16 cellular contexts compared by ENCODE assay signal in the genomic region with DNA sequence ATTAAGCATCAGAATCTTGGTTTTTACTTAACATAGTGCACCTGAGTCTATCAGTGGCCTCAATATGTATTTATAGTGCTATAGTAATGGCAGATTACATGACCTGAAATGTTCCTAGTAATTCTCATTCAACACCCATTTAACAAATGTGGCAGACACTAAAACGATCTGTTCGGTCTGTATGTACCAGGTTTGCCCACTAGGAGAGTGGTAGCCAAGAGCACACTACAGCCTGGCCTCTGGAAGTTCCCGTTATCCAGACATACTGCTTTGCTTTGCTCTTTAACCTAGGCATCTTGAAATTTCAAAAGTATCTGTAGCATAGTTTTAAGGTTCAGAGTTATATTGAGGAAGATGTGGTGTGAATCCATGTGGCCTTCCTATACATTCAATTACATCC.
"Had no signal": no experiment of that assay in that cellular context is flagged by ENCODE, and none has a peak within 500 bp of the region (broad histone marks: within the 10 kb centered on the region; RNA-seq: fewer than 3 reads in every experiment).

No MANE protein-coding gene starts in this region.

- H3K4me3 ChIP-seq: coronary artery, lung, ovary, spleen, upper lobe of right lung had no signal

- DNase-seq: activated CD4-positive, alpha-beta T cell treated with anti-CD3 and anti-CD28 coated beads, Interleukin-2, amount 50 U/mL, for 1 hour; activated CD8-positive, alpha-beta memory T cell treated with anti-CD3 and anti-CD28 coated beads for 24 hours; activated naive CD4-positive, alpha-beta T cell; activated naive CD8-positive, alpha-beta T cell treated with anti-CD3 and anti-CD28 coated beads, Interleukin-2, amount 10 ng/mL, durations not matched to agents 7 days and 5 days; central memory CD4-positive, alpha-beta T cell; foreskin fibroblast; left colon; ovary; spleen; stimulated activated naive CD8-positive, alpha-beta T cell treated with anti-CD3 and anti-CD28 coated beads, Interleukin-15, amount 100 ng/mL, for 72 hours; upper lobe of right lung had no signal

- H3K4me1 ChIP-seq: spleen, upper lobe of right lung had no signal

- H3K27me3 Mint-ChIP-seq: activated naive CD8-positive, alpha-beta T cell treated with anti-CD3 and anti-CD28 coated beads, Interleukin-2, amount 10 ng/mL, durations not matched to agents 7 days and 5 days; brain had no signal

- H3K36me3 ChIP-seq: ovary, spleen, upper lobe of right lung had no signal

- H3K27me3 ChIP-seq: ovary, spleen, upper lobe of right lung had no signal

- H3K27ac Mint-ChIP-seq: activated naive CD8-positive, alpha-beta T cell treated with anti-CD3 and anti-CD28 coated beads, Interleukin-2, amount 10 ng/mL, durations not matched to agents 7 days and 5 days; brain; stimulated activated naive CD8-positive, alpha-beta T cell treated with anti-CD3 and anti-CD28 coated beads, Interleukin-15, amount 100 ng/mL, for 72 hours had no signal

- H3K4me1 Mint-ChIP-seq: activated naive CD8-positive, alpha-beta T cell treated with anti-CD3 and anti-CD28 coated beads, Interleukin-2, amount 10 ng/mL, durations not matched to agents 7 days and 5 days; stimulated activated naive CD8-positive, alpha-beta T cell treated with anti-CD3 and anti-CD28 coated beads, Interleukin-15, amount 100 ng/mL, for 72 hours had no signal

- ATAC-seq: activated CD4-positive, CD25-positive, alpha-beta regulatory T cell treated with anti-CD3 and anti-CD28 coated beads, Interleukin-2, amount 50 U/mL, for 24 hours; left colon; sciatic nerve; stimulated activated naive CD8-positive, alpha-beta T cell treated with anti-CD3 and anti-CD28 coated beads, Interleukin-15, amount 100 ng/mL, for 72 hours; upper lobe of right lung had no signal

- H3K36me3 Mint-ChIP-seq: activated naive CD8-positive, alpha-beta T cell treated with anti-CD3 and anti-CD28 coated beads, Interleukin-2, amount 10 ng/mL, durations not matched to agents 7 days and 5 days; brain had no signal

- H3K4me3 Mint-ChIP-seq: activated naive CD8-positive, alpha-beta T cell treated with anti-CD3 and anti-CD28 coated beads, Interleukin-2, amount 10 ng/mL, durations not matched to agents 7 days and 5 days; brain; stimulated activated naive CD8-positive, alpha-beta T cell treated with anti-CD3 and anti-CD28 coated beads, Interleukin-15, amount 100 ng/mL, for 72 hours had no signal

- H3K9me3 Mint-ChIP-seq: activated naive CD8-positive, alpha-beta T cell treated with anti-CD3 and anti-CD28 coated beads, Interleukin-2, amount 10 ng/mL, durations not matched to agents 7 days and 5 days; brain; stimulated activated naive CD8-positive, alpha-beta T cell treated with anti-CD3 and anti-CD28 coated beads, Interleukin-15, amount 100 ng/mL, for 72 hours had no signal

- H3K9me3 ChIP-seq: ovary, spleen, upper lobe of right lung had no signal
